ENCODE assay signal across 1 cellular context in the genomic region with DNA sequence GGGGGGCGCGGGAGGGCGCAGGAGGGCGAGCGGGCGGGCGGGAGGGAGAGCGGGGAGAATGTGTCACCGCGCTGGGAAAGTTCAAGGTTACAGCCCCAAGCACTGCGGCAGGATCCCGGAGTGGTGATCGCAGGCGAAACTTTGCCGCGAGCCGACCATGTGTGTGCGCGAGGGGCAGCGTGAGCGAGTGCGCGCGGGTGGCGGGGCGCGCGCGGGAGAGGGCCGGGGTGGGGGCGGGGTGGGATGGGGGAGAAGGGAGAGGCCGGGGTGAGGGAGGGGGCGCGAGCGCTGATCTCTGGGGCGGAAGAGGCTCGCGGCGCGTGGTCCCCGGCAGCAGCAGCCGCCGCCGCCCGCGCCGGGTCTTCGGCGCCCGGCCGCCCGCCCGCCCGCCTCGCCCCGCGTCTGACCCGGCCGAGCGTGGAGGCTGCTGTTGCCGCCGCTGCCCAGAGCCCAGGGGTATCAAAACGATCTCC.
TF ChIP-seq lines count a peak whose summit lies in the region.

NFIB (minus strand) TSS at position 191 of the 473 bp plus-strand sequence. CDS start 630 bp downstream, outside the sequence.

TF ChIP-seq in HepG2, 621 proteins besides CTCF, POLR2A, EP300 and RAD21 (continued from another document and continues in another):
- TF ChIP-seq NONO (IDR thresholded peaks at IDR 0.05) (no peak), NONO (CRISPR knock-in tag; conservative IDR thresholded peaks at IDR 0.05) (no peak), FOXK1 (CRISPR knock-in tag; IDR thresholded peaks at IDR 0.05; ENCODE audit: borderline replicate concordance, low read depth) (no peak), FOXC1 (CRISPR knock-in tag; IDR thresholded peaks at IDR 0.05; ENCODE audit: borderline replicate concordance) (no peak), ZNF891 (CRISPR knock-in tag; IDR thresholded peaks at IDR 0.05) (no peak), NR2F1 (CRISPR knock-in tag; IDR thresholded peaks at IDR 0.05) (no peak), MTF1 (CRISPR knock-in tag; IDR thresholded peaks at IDR 0.05) (no peak), HNF4G (IDR thresholded peaks at IDR 0.05; ENCODE audit: borderline replicate concordance, low read depth, low read length) (no peak), HNF4G (CRISPR knock-in tag; IDR thresholded peaks at IDR 0.05; ENCODE audit: borderline replicate concordance, low read depth) (no peak), NR2F6 (IDR thresholded peaks at IDR 0.05) (no peak), NR2F6 (CRISPR knock-in tag; IDR thresholded peaks at IDR 0.05) (peak; percentile 49; the same call in 1 of the 2 replicates), SAP130 (CRISPR knock-in tag; IDR thresholded peaks at IDR 0.05; ENCODE audit: low read depth) (peak; percentile 28; the same call in 1 of the 2 replicates), SP140L (CRISPR knock-in tag; IDR thresholded peaks at IDR 0.05; ENCODE audit: borderline replicate concordance) (no peak), WIZ (CRISPR knock-in tag; IDR thresholded peaks at IDR 0.05) (no peak), PTBP1 (IDR thresholded peaks at IDR 0.05; ENCODE audit: low read depth, low read length, poor library complexity, severe bottlenecking) (no peak), CBFB (CRISPR knock-in tag; IDR thresholded peaks at IDR 0.05) (no peak), ZNF484 (CRISPR knock-in tag; IDR thresholded peaks at IDR 0.05; ENCODE audit: borderline replicate concordance, low read depth) (no peak), SMAD1 (CRISPR knock-in tag; IDR thresholded peaks at IDR 0.05; ENCODE audit: borderline replicate concordance, low read depth) (no peak), POLR2AphosphoS2 (IDR thresholded peaks at IDR 0.05; ENCODE audit: low read depth, low read length) (no peak), TFDP1 (CRISPR knock-in tag; IDR thresholded peaks at IDR 0.05; ENCODE audit: borderline replicate concordance) (peak; percentile 39; the same call in 1 of the 2 replicates), ZNF775 (CRISPR knock-in tag; IDR thresholded peaks at IDR 0.05; ENCODE audit: borderline replicate concordance) (no peak), ZNF746 (CRISPR knock-in tag; IDR thresholded peaks at IDR 0.05) (no peak; the same call in 1 of the 2 replicates), HMGA1 (CRISPR knock-in tag; conservative IDR thresholded peaks at IDR 0.05) (no peak), ZNF101 (CRISPR knock-in tag; IDR thresholded peaks at IDR 0.05; ENCODE audit: borderline replicate concordance, low read depth) (no peak), KMT2B (CRISPR knock-in tag; IDR thresholded peaks at IDR 0.05) (0 out of 2 replicates have a peak, but pooled peaks have one; percentile 26), ZBTB8A (CRISPR knock-in tag; IDR thresholded peaks at IDR 0.05; ENCODE audit: borderline replicate concordance, low read depth) (no peak), SMARCC2 (IDR thresholded peaks at IDR 0.05) (no peak), ZNF75D (CRISPR knock-in tag; IDR thresholded peaks at IDR 0.05; ENCODE audit: borderline replicate concordance) (no peak), ZNF569 (CRISPR knock-in tag; IDR thresholded peaks at IDR 0.05; ENCODE audit: borderline replicate concordance) (no peak), ZBTB7A (CRISPR knock-in tag; IDR thresholded peaks at IDR 0.05) (no peak), RARA (CRISPR knock-in tag; IDR thresholded peaks at IDR 0.05) (peak; percentile 51), ZSCAN20 (CRISPR knock-in tag; IDR thresholded peaks at IDR 0.05; ENCODE audit: borderline replicate concordance) (no peak), TRIM24 (CRISPR knock-in tag; IDR thresholded peaks at IDR 0.05) (no peak), ZNF670 (CRISPR knock-in tag; IDR thresholded peaks at IDR 0.05; ENCODE audit: borderline replicate concordance) (no peak), ZNF512 (CRISPR knock-in tag; IDR thresholded peaks at IDR 0.05) (no peak), FOSL2 (CRISPR knock-in tag; IDR thresholded peaks at IDR 0.05) (peak; percentile 46), SP2 (CRISPR knock-in tag; IDR thresholded peaks at IDR 0.05) (no peak), GATAD2A (CRISPR knock-in tag; IDR thresholded peaks at IDR 0.05) (0 out of 2 replicates have a peak, but pooled peaks have one; percentile 18), NFE2L2 (IDR thresholded peaks at IDR 0.05; ENCODE audit: low read length) (no peak), ZMYM3 (CRISPR knock-in tag; IDR thresholded peaks at IDR 0.05) (no peak), RBFOX2 (IDR thresholded peaks at IDR 0.05; ENCODE audit: low read depth, low read length) (peak; percentile 62), ZNF724P (CRISPR knock-in tag; IDR thresholded peaks at IDR 0.05; ENCODE audit: borderline replicate concordance) (no peak), CEBPB (IDR thresholded peaks at IDR 0.05; ENCODE audit: borderline replicate concordance, low read depth, low read length) (no peak), NFKBIZ (CRISPR knock-in tag; IDR thresholded peaks at IDR 0.05) (no peak)
- TF ChIP-seq, protein P1, sequence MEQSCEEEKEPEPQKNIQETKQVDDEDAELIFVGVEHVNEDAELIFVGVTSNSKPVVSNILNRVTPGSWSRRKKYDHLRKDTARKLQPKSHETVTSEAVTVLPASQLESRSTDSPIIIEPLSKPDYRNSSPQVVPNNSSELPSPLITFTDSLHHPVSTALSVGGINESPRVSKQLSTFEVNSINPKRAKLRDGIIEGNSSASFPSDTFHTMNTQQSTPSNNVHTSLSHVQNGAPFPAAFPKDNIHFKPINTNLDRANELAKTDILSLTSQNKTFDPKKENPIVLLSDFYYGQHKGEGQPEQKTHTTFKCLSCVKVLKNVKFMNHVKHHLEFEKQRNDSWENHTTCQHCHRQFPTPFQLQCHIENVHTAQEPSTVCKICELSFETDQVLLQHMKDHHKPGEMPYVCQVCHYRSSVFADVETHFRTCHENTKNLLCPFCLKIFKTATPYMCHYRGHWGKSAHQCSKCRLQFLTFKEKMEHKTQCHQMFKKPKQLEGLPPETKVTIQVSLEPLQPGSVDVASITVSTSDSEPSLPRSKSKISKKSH (CRISPR knock-in tag; IDR thresholded peaks at IDR 0.05; ENCODE audit: borderline replicate concordance), result no peak
- TF ChIP-seq, protein P2, sequence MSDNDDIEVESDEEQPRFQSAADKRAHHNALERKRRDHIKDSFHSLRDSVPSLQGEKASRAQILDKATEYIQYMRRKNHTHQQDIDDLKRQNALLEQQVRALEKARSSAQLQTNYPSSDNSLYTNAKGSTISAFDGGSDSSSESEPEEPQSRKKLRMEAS (IDR thresholded peaks at IDR 0.05), result peak; percentile 74
- TF ChIP-seq, protein P3, sequence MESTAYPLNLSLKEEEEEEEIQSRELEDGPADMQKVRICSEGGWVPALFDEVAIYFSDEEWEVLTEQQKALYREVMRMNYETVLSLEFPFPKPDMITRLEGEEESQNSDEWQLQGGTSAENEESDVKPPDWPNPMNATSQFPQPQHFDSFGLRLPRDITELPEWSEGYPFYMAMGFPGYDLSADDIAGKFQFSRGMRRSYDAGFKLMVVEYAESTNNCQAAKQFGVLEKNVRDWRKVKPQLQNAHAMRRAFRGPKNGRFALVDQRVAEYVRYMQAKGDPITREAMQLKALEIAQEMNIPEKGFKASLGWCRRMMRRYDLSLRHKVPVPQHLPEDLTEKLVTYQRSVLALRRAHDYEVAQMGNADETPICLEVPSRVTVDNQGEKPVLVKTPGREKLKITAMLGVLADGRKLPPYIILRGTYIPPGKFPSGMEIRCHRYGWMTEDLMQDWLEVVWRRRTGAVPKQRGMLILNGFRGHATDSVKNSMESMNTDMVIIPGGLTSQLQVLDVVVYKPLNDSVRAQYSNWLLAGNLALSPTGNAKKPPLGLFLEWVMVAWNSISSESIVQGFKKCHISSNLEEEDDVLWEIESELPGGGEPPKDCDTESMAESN (CRISPR knock-in tag; conservative IDR thresholded peaks at IDR 0.05), result no peak
- TF ChIP-seq, protein P4, sequence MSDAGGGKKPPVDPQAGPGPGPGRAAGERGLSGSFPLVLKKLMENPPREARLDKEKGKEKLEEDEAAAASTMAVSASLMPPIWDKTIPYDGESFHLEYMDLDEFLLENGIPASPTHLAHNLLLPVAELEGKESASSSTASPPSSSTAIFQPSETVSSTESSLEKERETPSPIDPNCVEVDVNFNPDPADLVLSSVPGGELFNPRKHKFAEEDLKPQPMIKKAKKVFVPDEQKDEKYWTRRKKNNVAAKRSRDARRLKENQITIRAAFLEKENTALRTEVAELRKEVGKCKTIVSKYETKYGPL (CRISPR knock-in tag; IDR thresholded peaks at IDR 0.05), result no peak
- TF ChIP-seq, protein P5, sequence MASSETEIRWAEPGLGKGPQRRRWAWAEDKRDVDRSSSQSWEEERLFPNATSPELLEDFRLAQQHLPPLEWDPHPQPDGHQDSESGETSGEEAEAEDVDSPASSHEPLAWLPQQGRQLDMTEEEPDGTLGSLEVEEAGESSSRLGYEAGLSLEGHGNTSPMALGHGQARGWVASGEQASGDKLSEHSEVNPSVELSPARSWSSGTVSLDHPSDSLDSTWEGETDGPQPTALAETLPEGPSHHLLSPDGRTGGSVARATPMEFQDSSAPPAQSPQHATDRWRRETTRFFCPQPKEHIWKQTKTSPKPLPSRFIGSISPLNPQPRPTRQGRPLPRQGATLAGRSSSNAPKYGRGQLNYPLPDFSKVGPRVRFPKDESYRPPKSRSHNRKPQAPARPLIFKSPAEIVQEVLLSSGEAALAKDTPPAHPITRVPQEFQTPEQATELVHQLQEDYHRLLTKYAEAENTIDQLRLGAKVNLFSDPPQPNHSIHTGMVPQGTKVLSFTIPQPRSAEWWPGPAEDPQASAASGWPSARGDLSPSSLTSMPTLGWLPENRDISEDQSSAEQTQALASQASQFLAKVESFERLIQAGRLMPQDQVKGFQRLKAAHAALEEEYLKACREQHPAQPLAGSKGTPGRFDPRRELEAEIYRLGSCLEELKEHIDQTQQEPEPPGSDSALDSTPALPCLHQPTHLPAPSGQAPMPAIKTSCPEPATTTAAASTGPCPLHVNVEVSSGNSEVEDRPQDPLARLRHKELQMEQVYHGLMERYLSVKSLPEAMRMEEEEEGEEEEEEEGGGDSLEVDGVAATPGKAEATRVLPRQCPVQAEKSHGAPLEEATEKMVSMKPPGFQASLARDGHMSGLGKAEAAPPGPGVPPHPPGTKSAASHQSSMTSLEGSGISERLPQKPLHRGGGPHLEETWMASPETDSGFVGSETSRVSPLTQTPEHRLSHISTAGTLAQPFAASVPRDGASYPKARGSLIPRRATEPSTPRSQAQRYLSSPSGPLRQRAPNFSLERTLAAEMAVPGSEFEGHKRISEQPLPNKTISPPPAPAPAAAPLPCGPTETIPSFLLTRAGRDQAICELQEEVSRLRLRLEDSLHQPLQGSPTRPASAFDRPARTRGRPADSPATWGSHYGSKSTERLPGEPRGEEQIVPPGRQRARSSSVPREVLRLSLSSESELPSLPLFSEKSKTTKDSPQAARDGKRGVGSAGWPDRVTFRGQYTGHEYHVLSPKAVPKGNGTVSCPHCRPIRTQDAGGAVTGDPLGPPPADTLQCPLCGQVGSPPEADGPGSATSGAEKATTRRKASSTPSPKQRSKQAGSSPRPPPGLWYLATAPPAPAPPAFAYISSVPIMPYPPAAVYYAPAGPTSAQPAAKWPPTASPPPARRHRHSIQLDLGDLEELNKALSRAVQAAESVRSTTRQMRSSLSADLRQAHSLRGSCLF (CRISPR knock-in tag; IDR thresholded peaks at IDR 0.05; ENCODE audit: borderline replicate concordance), result no peak
- TF ChIP-seq, protein P6, sequence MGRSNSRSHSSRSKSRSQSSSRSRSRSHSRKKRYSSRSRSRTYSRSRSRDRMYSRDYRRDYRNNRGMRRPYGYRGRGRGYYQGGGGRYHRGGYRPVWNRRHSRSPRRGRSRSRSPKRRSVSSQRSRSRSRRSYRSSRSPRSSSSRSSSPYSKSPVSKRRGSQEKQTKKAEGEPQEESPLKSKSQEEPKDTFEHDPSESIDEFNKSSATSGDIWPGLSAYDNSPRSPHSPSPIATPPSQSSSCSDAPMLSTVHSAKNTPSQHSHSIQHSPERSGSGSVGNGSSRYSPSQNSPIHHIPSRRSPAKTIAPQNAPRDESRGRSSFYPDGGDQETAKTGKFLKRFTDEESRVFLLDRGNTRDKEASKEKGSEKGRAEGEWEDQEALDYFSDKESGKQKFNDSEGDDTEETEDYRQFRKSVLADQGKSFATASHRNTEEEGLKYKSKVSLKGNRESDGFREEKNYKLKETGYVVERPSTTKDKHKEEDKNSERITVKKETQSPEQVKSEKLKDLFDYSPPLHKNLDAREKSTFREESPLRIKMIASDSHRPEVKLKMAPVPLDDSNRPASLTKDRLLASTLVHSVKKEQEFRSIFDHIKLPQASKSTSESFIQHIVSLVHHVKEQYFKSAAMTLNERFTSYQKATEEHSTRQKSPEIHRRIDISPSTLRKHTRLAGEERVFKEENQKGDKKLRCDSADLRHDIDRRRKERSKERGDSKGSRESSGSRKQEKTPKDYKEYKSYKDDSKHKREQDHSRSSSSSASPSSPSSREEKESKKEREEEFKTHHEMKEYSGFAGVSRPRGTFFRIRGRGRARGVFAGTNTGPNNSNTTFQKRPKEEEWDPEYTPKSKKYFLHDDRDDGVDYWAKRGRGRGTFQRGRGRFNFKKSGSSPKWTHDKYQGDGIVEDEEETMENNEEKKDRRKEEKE (IDR thresholded peaks at IDR 0.05), result no peak
- TF ChIP-seq, protein P7, sequence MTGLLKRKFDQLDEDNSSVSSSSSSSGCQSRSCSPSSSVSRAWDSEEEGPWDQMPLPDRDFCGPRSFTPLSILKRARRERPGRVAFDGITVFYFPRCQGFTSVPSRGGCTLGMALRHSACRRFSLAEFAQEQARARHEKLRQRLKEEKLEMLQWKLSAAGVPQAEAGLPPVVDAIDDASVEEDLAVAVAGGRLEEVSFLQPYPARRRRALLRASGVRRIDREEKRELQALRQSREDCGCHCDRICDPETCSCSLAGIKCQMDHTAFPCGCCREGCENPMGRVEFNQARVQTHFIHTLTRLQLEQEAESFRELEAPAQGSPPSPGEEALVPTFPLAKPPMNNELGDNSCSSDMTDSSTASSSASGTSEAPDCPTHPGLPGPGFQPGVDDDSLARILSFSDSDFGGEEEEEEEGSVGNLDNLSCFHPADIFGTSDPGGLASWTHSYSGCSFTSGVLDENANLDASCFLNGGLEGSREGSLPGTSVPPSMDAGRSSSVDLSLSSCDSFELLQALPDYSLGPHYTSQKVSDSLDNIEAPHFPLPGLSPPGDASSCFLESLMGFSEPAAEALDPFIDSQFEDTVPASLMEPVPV (CRISPR knock-in tag; IDR thresholded peaks at IDR 0.05), result no peak
